In genomic region chr10:178208-178607, GRCh38 we compare ENCODE assay signal across 9 cellular contexts. TPM values are rescaled to one million over a fixed set of nuclear protein-coding genes. Genes with fewer than 3 reads are reported as not detected.
DNase-seq lines count a peak whose midpoint lies in the region; ATAC-seq, FAIRE-seq and TF ChIP-seq lines count a peak whose summit lies in the region.
"Had no signal": no experiment of that assay in that cellular context is flagged by ENCODE, and none has a peak within 500 bp of the region (broad histone marks: within the 10 kb centered on the region; RNA-seq: fewer than 3 reads in every experiment).

No MANE protein-coding gene starts in this region.

- no peaks in the 10 kb centered on the region for H3K79me2 ChIP-seq in parathyroid adenoma

- H3K9ac ChIP-seq in parathyroid adenoma, result no peak overlapping the region

- peak; percentile 51 for ATAC-seq in effector memory CD8-positive, alpha-beta T cell (replicated peaks)

- H3K4me1 ChIP-seq in parathyroid adenoma, result no peaks in the 10 kb centered on the region

- no peak overlapping the region for H2AFZ ChIP-seq in parathyroid adenoma

- H3K27me3 ChIP-seq in parathyroid adenoma (ENCODE audit: control insufficient read depth, insufficient read depth, low read length), result no peaks in the 10 kb centered on the region
- H3K27me3 ChIP-seq in brain microvascular endothelial cell (replicated peaks), result no peaks in the 10 kb centered on the region

- peak; percentile 3 for DNase-seq in DMS153 treated with DMSO at 0.1 percent for 48 hours (lab: John Stamatoyannopoulos, UW; ENCODE audit: unreplicated experiment)
- DNase-seq in DMS153 (lab: John Stamatoyannopoulos, UW), result no peak
- peak; percentile 1 for DNase-seq in NCI-H1694 (lab: John Stamatoyannopoulos, UW)
- DNase-seq in effector memory CD8-positive, alpha-beta T cell, result no peak
- DNase-seq in GM12891 (ENCODE audit: insufficient read length, low spot score), result no peak
- no peak for DNase-seq in ureter (ENCODE audit: low spot score)
- no peak for DNase-seq in brain microvascular endothelial cell

- no peak for FAIRE-seq in GM12891 (lab: Jason Lieb, UNC)

- H3K27ac ChIP-seq in parathyroid adenoma (no peak overlapping the region), brain microvascular endothelial cell (no peak overlapping the region)
- H3K27ac ChIP-seq: SJSA1 had no signal

- no peak overlapping the region for H3K4me3 Mint-ChIP-seq in effector memory CD8-positive, alpha-beta T cell

- H3K27me3 Mint-ChIP-seq in effector memory CD8-positive, alpha-beta T cell, result no peaks in the 10 kb centered on the region

- H3K9me3 Mint-ChIP-seq in effector memory CD8-positive, alpha-beta T cell, result no peaks in the 10 kb centered on the region

- H3K4me3 ChIP-seq in parathyroid adenoma (ENCODE audit: low read depth, low read length) (no peak overlapping the region), brain microvascular endothelial cell (ENCODE audit: low read depth, low read length) (no peak overlapping the region)
- H3K4me3 ChIP-seq: SJSA1 had no signal

- H3K9me3 ChIP-seq in parathyroid adenoma (ENCODE audit: control insufficient read depth, low read length), result no peaks in the 10 kb centered on the region
- H3K9me3 ChIP-seq: SJSA1 had no signal

- H3K4me1 Mint-ChIP-seq in effector memory CD8-positive, alpha-beta T cell (ENCODE audit: low read depth in 2 of 2), result peaks cover 8 to 11% of the 10 kb centered on the region in 2 donors

- no peak overlapping the region for H3K4me2 ChIP-seq in parathyroid adenoma (ENCODE audit: low read length)

- peak; percentile 28 for TF ChIP-seq CTCF in parathyroid adenoma (IDR thresholded peaks at IDR 0.05)
- TF ChIP-seq CTCF in brain microvascular endothelial cell (IDR thresholded peaks at IDR 0.05; ENCODE audit: low read depth, low read length, missing control alignments), result no peak

- no peak for TF ChIP-seq POLR2A in GM12891 (IDR thresholded peaks at IDR 0.05; ENCODE audit: low read depth, low read length)

- H3K36me3 ChIP-seq in parathyroid adenoma (ENCODE audit: control insufficient read depth, insufficient read depth, low read length) (no peaks in the 10 kb centered on the region), brain microvascular endothelial cell (replicated peaks) (no peaks in the 10 kb centered on the region)

- in situ Hi-C loops in brain microvascular endothelial cell (cut with HindIII; ENCODE audit: low pct_ligation_motif_present, low sequenced_read_pairs), result no loop called here

- peaks cover 10% of the 10 kb centered on the region for H3K36me3 Mint-ChIP-seq in effector memory CD8-positive, alpha-beta T cell (ENCODE audit: insufficient read depth)

- no peak overlapping the region for H3K27ac Mint-ChIP-seq in effector memory CD8-positive, alpha-beta T cell

TF ChIP-seq in GM12891, 5 proteins besides CTCF, POLR2A, EP300 and RAD21:
- TF ChIP-seq POU2F2 (IDR thresholded peaks at IDR 0.05; ENCODE audit: low read depth, low read length) (no peak), SPI1 (IDR thresholded peaks at IDR 0.05; ENCODE audit: low read depth, low read length) (no peak), TAF1 (IDR thresholded peaks at IDR 0.05; ENCODE audit: low read depth, low read length) (no peak), PAX5 (IDR thresholded peaks at IDR 0.05; ENCODE audit: insufficient read depth, low read length, severe bottlenecking) (no peak), POLR2AphosphoS5 (IDR thresholded peaks at IDR 0.05; ENCODE audit: low read depth, low read length) (no peak)
TF ChIP-seq in GM12891: peak in this region for 0.

RNA-seq across cellular contexts. Expression of gene ZMYND11, which starts 43.0 kb away (rescaled TPM):
- polyA plus RNA-seq in GM12891 (2012; ENCODE audit: low read depth, missing spikeins), result 5.9 TPM
- total RNA-seq in ureter, result 106 TPM

Comparison
In these comparisons a context has a peak if more than half of its experiments do, and no peak if none do; other contexts are left out.
1. DNase-seq: peak in DMS153 treated with DMSO at 0.1 percent for 48 hours (single experiment) and NCI-H1694 (single experiment); none in DMS153 (single experiment), effector memory CD8-positive, alpha-beta T cell (0 of 3), GM12891 (single experiment), ureter (single experiment) and brain microvascular endothelial cell (single experiment).